Comparison of ENCODE assay signal across 8 cellular contexts in the genomic region with DNA sequence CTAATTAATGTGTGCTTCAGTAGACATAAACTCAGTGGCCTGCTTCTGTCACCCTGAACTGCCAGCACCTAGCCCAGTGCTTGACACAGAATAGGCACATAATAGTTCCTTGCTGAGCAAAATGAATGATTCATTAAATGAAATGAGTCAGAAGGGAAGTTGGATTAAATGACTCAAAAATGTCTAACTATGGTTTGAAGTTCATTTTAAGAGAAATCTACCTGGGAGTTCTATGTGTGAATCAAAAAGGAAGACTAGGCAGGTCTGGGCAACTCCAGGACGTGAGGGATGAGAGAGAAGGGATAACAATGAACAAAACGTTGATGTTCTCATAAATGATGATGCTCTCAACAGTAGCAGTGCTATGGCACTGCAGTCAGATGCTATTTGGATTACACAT.
DNase-seq lines count a peak whose midpoint lies in the region; ATAC-seq, FAIRE-seq and TF ChIP-seq lines count a peak whose summit lies in the region.

No MANE protein-coding gene starts in this region.

- no peaks in the 10 kb centered on the region for H3K9me3 Mint-ChIP-seq in activated T-helper 2 cell treated with anti-CD3 and anti-CD28 coated beads, Interferon-gamma antibody, Interleukin-2, Interleukin-4, amounts not matched to agents 10 μg/mL and 5 μg/mL and 100 μg/mL, durations not matched to agents 14 hours and 24 hours and 36 hours

- no peak for FAIRE-seq in GM12892 (lab: Jason Lieb, UNC)

- H3K36me3 ChIP-seq in BJ (ENCODE audit: control insufficient read depth, insufficient read depth, low read length), result no peaks in the 10 kb centered on the region

- H3K4me3 ChIP-seq in BJ (ENCODE audit: low read depth, low read length), result no peak overlapping the region

- no peak for TF ChIP-seq CTCF in BJ (IDR thresholded peaks at IDR 0.05; ENCODE audit: insufficient read depth, low read depth, low read length)

- H3K36me3 Mint-ChIP-seq in activated T-helper 2 cell treated with anti-CD3 and anti-CD28 coated beads, Interferon-gamma antibody, Interleukin-2, Interleukin-4, amounts not matched to agents 10 μg/mL and 5 μg/mL and 100 μg/mL, durations not matched to agents 14 hours and 24 hours and 36 hours (ENCODE audit: low read depth), result no peaks in the 10 kb centered on the region

- TF ChIP-seq POLR2A in erythroblast (IDR thresholded peaks at IDR 0.05; ENCODE audit: low read length) (no peak), GM12892 (IDR thresholded peaks at IDR 0.05; ENCODE audit: low read depth, low read length) (no peak)

- peaks cover 16% of the 10 kb centered on the region for H3K4me1 Mint-ChIP-seq in activated T-helper 2 cell treated with anti-CD3 and anti-CD28 coated beads, Interferon-gamma antibody, Interleukin-2, Interleukin-4, amounts not matched to agents 10 μg/mL and 5 μg/mL and 100 μg/mL, durations not matched to agents 14 hours and 24 hours and 36 hours (ENCODE audit: low read depth)

- peak overlapping the region; percentile 88 for H3K27ac Mint-ChIP-seq in activated T-helper 2 cell treated with anti-CD3 and anti-CD28 coated beads, Interferon-gamma antibody, Interleukin-2, Interleukin-4, amounts not matched to agents 10 μg/mL and 5 μg/mL and 100 μg/mL, durations not matched to agents 14 hours and 24 hours and 36 hours

- ATAC-seq in GM19328 (IDR thresholded peaks at IDR 0.05; ENCODE audit: unreplicated experiment) (peak; percentile 63), HG03108 (IDR thresholded peaks at IDR 0.05; ENCODE audit: unreplicated experiment) (peak; percentile 70)

- POLR2A ChIA-PET in BJ (lab: Charles Lee), result no interaction called here

- intact Hi-C loops in activated T-helper 2 cell treated with anti-CD3 and anti-CD28 coated beads, Interferon-gamma antibody, Interleukin-2, Interleukin-4, amounts not matched to agents 10 μg/mL and 5 μg/mL and 100 μg/mL, durations not matched to agents 14 hours and 24 hours and 36 hours (cut with micrococcal nuclease), result loop anchor here (1.0 to 10.0 kb wide), 3 partner anchors 25 to 190 kb away; partner anchors contain the start of gene CFAP20DC

- H3K27me3 ChIP-seq in BJ (ENCODE audit: control insufficient read depth, insufficient read depth, low read length), result no peaks in the 10 kb centered on the region

- peaks cover 11% of the 10 kb centered on the region for H3K27me3 Mint-ChIP-seq in activated T-helper 2 cell treated with anti-CD3 and anti-CD28 coated beads, Interferon-gamma antibody, Interleukin-2, Interleukin-4, amounts not matched to agents 10 μg/mL and 5 μg/mL and 100 μg/mL, durations not matched to agents 14 hours and 24 hours and 36 hours (ENCODE audit: low read depth)

- H3K4me3 Mint-ChIP-seq in activated T-helper 2 cell treated with anti-CD3 and anti-CD28 coated beads, Interferon-gamma antibody, Interleukin-2, Interleukin-4, amounts not matched to agents 10 μg/mL and 5 μg/mL and 100 μg/mL, durations not matched to agents 14 hours and 24 hours and 36 hours (ENCODE audit: low read depth), result no peak overlapping the region

- peak; percentile 18 for DNase-seq in BJ (ENCODE audit: low read depth)
- no peak for DNase-seq in activated T-helper 2 cell treated with anti-CD3 and anti-CD28 coated beads, Interferon-gamma antibody, Interleukin-2, Interleukin-4, amounts not matched to agents 10 μg/mL and 5 μg/mL and 100 μg/mL, durations not matched to agents 14 hours and 24 hours and 36 hours (ENCODE audit: low spot score)
- DNase-seq in erythroblast (lab: John Stamatoyannopoulos, UW), result no peak
- DNase-seq in cerebellar cortex (ENCODE audit: low spot score), result no peak
- DNase-seq in activated CD4-positive, CD25-positive, alpha-beta regulatory T cell (lab: John Stamatoyannopoulos, UW), result no peak
- no peak for DNase-seq in GM12892 (ENCODE audit: insufficient read length)

- CTCF ChIA-PET in BJ (lab: Yijun Ruan, JAX), result no interaction called here
